In the genomic region with DNA sequence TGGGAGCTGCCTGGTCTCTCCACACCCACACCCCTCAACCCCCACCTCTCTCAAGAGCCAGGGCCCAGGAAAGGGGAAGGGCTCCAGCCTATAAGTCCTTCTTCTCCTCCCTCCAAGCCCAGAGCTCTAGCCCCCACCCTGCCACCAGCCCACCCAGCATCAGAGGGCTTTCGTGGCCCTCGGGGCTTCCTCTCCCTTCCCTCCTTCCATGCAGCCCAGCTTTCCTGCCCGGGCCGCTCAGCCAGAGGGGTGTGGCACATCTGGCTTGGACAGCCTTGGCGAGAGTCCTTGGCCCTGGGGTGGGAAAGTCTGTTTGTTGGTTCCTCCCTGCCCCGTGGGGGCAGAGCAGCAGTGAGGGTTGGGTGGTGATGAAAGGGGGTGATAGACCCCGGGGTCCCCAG, we compare ENCODE assay signal across 15 cellular contexts. TPM values are rescaled to one million over a fixed set of nuclear protein-coding genes. Genes with fewer than 3 reads are reported as not detected.
DNase-seq lines count a peak whose midpoint lies in the region; ATAC-seq and TF ChIP-seq lines count a peak whose summit lies in the region.
"Had no signal": no experiment of that assay in that cellular context is flagged by ENCODE, and none has a peak within 500 bp of the region (broad histone marks: within the 10 kb centered on the region; RNA-seq: fewer than 3 reads in every experiment).

No MANE protein-coding gene starts in this region.

- no peaks in the 10 kb centered on the region for H3K27me3 ChIP-seq in gastroesophageal sphincter
- H3K27me3 ChIP-seq in prostate gland (replicated peaks; ENCODE audit: insufficient read depth) = no peaks in the 10 kb centered on the region

- peak overlapping the region; percentile 17 for H3K9ac ChIP-seq in SK-N-MC (ENCODE audit: insufficient read length)

- H3K27ac ChIP-seq in SK-N-MC = peak overlapping the region; percentile 59
- peak overlapping the region in 3 of 4 donors; percentile 55 to 72 (median 71) for H3K27ac ChIP-seq in gastroesophageal sphincter
- H3K27ac ChIP-seq in prostate gland = peak overlapping the region; percentile 29 to 49
- no peak overlapping the region for H3K27ac ChIP-seq in OCI-LY7 (ENCODE audit: low read depth, low read length, poor library complexity, severe bottlenecking)

- no peak overlapping the region for H2AFZ ChIP-seq in OCI-LY7 (ENCODE audit: low read length)

- CTCF ChIA-PET in OCI-LY7 (lab: Charles Lee; ENCODE audit: unreplicated experiment) = no interaction called here

- peak; percentile 82 for DNase-seq in AG20443 (ENCODE audit: low spot score)
- DNase-seq in SK-N-MC (ENCODE audit: low read depth, low spot score) = no peak
- no peak for DNase-seq in prostate gland (ENCODE audit: low spot score)
- DNase-seq in activated CD4-positive, alpha-beta T cell treated with anti-CD3 and anti-CD28 coated beads for 1 hour = no peak
- no peak for DNase-seq in OCI-LY7 (ENCODE audit: low spot score)
- no peak for DNase-seq in T-helper 2 cell
- DNase-seq in activated CD4-positive, alpha-beta T cell treated with anti-CD3 and anti-CD28 coated beads for 48 hours = no peak
- DNase-seq: activated CD4-positive, CD25-positive, alpha-beta regulatory T cell; activated gamma-delta T cell treated with Interleukin-2 at 50 U/mL for 16 hours; CD4-positive, alpha-beta memory T cell; H9; Karpas-422; stimulated activated CD4-positive, alpha-beta T cell treated with anti-CD3 and anti-CD28 coated beads, Interleukin-1b, Interleukin-23, amount 100 ng/mL, for 48 hours; stimulated activated naive CD8-positive, alpha-beta T cell treated with anti-CD3 and anti-CD28 coated beads, Interleukin-15, amount 100 ng/mL, for 72 hours had no signal

- no peaks in the 10 kb centered on the region for H4K20me1 ChIP-seq in OCI-LY7 (ENCODE audit: insufficient read depth, low read length)

- 6% methylated on average over 3 of the region's 7 CpGs; no CpG with 5 or more reads in 1 of the 2 donors for WGBS in gastroesophageal sphincter (ENCODE audit: low coverage in 1 of 2), 2 donors
- WGBS in prostate gland = 7% methylated on average over 7 of the region's 7 CpGs

- intact Hi-C loops in prostate gland (cut with DNase I) = no loop called here
- intact Hi-C loops in OCI-LY7 (cut with micrococcal nuclease; ENCODE audit: unreplicated experiment) = no loop called here

- TF ChIP-seq CTCF in gastroesophageal sphincter (IDR thresholded peaks at IDR 0.05) = no peak
- no peak for TF ChIP-seq CTCF in prostate gland (IDR thresholded peaks at IDR 0.05)
- no peak for TF ChIP-seq CTCF in OCI-LY7 (conservative IDR thresholded peaks at IDR 0.05; ENCODE audit: low read length)

- H3K4me3 ChIP-seq in SK-N-MC (no peak overlapping the region), gastroesophageal sphincter (no peak overlapping the region), prostate gland (no peak overlapping the region), OCI-LY7 (ENCODE audit: low read depth, low read length, poor library complexity, severe bottlenecking) (no peak overlapping the region)

- H3K36me3 ChIP-seq in SK-N-MC (ENCODE audit: insufficient read depth, low read length) (peaks cover 43% of the 10 kb centered on the region), gastroesophageal sphincter (no peaks in the 10 kb centered on the region), prostate gland (no peaks in the 10 kb centered on the region), OCI-LY7 (ENCODE audit: insufficient read depth, low read length) (no peaks in the 10 kb centered on the region)

- TF ChIP-seq EP300 in gastroesophageal sphincter (IDR thresholded peaks at IDR 0.05) = no peak

- POLR2A ChIA-PET in OCI-LY7 (lab: Charles Lee) = interaction anchor here (0.6 kb wide), 1 partner anchor 59 kb away, joined by 3 read pairs; no protein-coding TSS in a partner anchor

- H3K9me3 ChIP-seq in SK-N-MC (ENCODE audit: low read depth, low read length) (no peaks in the 10 kb centered on the region), gastroesophageal sphincter (no peaks in the 10 kb centered on the region), prostate gland (no peaks in the 10 kb centered on the region), OCI-LY7 (ENCODE audit: low read length) (no peaks in the 10 kb centered on the region)

- ATAC-seq in gastroesophageal sphincter = peak; percentile 63
- ATAC-seq: stimulated activated naive CD8-positive, alpha-beta T cell treated with anti-CD3 and anti-CD28 coated beads, Interleukin-15, amount 100 ng/mL, for 72 hours had no signal

- H3K79me2 ChIP-seq in OCI-LY7 (ENCODE audit: insufficient read depth, low read depth, low read length) = no peaks in the 10 kb centered on the region

- H3K4me2 ChIP-seq in OCI-LY7 (ENCODE audit: low read length) = no peak overlapping the region

- H3K4me1 ChIP-seq in gastroesophageal sphincter (peaks cover 0 to 65% (median 24%) of the 10 kb centered on the region in 3 donors), prostate gland (replicated peaks) (no peaks in the 10 kb centered on the region), OCI-LY7 (ENCODE audit: insufficient read depth, low read length, poor library complexity, severe bottlenecking) (no peaks in the 10 kb centered on the region)

- H3K9me2 ChIP-seq in OCI-LY7 (ENCODE audit: insufficient read depth, low read length) = no peaks in the 10 kb centered on the region

- BruUV-seq in OCI-LY7 (replicated peaks; lab: Mats Ljungman, UMichigan) = no TSS peak

- TF ChIP-seq POLR2A in gastroesophageal sphincter (IDR thresholded peaks at IDR 0.05) = no peak
- no peak for TF ChIP-seq POLR2A in prostate gland (IDR thresholded peaks at IDR 0.05)

RNA-seq across cellular contexts. Expression of a gene that starts 7.1 kb away (rescaled TPM):
- total RNA-seq in gastroesophageal sphincter = 1,000 to 10,000 TPM in 3 of 4 donors, 100 to 1,000 TPM in 1; 825 to 2,193 (median 1,462) TPM
- total RNA-seq in prostate gland = 100 to 1,000 TPM; 238 to 659 TPM
- total RNA-seq in OCI-LY7 (2014; rRNA removed; shearing (Covaris generic)) = not detected in 2 replicates
- total RNA-seq in OCI-LY7 (2022) = not detected in 2 replicates

Comparison
In these comparisons a context has a peak if more than half of its experiments do, and no peak if none do; other contexts are left out.
1. RNA of a gene that starts 7.1 kb away (total RNA-seq): 825 to 2,193 TPM in gastroesophageal sphincter and 238 to 659 TPM in prostate gland; not detected in OCI-LY7; every median in the first group is over 100 times any median in the second.